In the genomic region with DNA sequence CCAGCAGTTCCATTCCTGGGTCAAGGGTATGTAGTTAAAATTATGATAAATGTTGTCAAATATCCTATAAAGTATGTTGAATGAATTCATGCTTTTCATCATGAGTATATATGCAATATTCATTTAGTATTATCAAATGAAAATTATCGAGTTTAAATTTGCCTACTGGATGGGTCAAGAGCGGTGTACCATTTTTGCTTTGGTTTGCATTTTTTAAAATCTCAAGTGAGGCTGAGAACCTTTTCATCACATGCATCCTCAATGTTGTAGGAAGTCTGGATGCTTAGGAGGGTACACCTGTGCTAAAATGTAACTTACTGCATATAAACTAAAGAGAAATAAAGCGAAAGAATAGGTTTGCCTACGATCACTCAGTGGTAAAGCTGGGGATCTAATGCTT, we compare ENCODE assay signal across 4 cellular contexts.
TF ChIP-seq lines count a peak whose summit lies in the region.

No MANE protein-coding gene starts in this region.

TF ChIP-seq in HepG2, 621 proteins besides CTCF, POLR2A, EP300 and RAD21:
- no peak for TF ChIP-seq SUZ12 (IDR thresholded peaks at IDR 0.05; ENCODE audit: low read depth, low read length)
- peak; percentile 66 for TF ChIP-seq MAFF (IDR thresholded peaks at IDR 0.05; ENCODE audit: low read depth, low read length)
- no peak for TF ChIP-seq ZNF567 (CRISPR knock-in tag; IDR thresholded peaks at IDR 0.05; ENCODE audit: borderline replicate concordance)
- no peak for TF ChIP-seq SMARCC2 (IDR thresholded peaks at IDR 0.05)
- no peak for TF ChIP-seq TGIF2 (CRISPR knock-in tag; IDR thresholded peaks at IDR 0.05)
- TF ChIP-seq LCORL (IDR thresholded peaks at IDR 0.05): no peak
- TF ChIP-seq LCORL (CRISPR knock-in tag; IDR thresholded peaks at IDR 0.05): no peak
- TF ChIP-seq MAFK (conservative IDR thresholded peaks at IDR 0.05 in 1 of 2, IDR thresholded peaks at IDR 0.05 in 1 of 2; ENCODE audit: low read length in 2 of 2): peak; percentile 65 to 79; a peak in 3 of 4 replicates
- TF ChIP-seq HDAC2 (CRISPR knock-in tag; IDR thresholded peaks at IDR 0.05): no peak
- no peak for TF ChIP-seq FOXK1 (CRISPR knock-in tag; IDR thresholded peaks at IDR 0.05; ENCODE audit: borderline replicate concordance, low read depth)
- no peak for TF ChIP-seq HOXA7 (CRISPR knock-in tag; IDR thresholded peaks at IDR 0.05)
TF ChIP-seq in HepG2: peak in this region for 2.

TF ChIP-seq in A549, 52 proteins besides CTCF, POLR2A, EP300 and RAD21:
- TF ChIP-seq PHF8 (IDR thresholded peaks at IDR 0.05; ENCODE audit: borderline replicate concordance, low read depth) (no peak), MAFK (IDR thresholded peaks at IDR 0.05; ENCODE audit: partially characterized antibody) (peak; percentile 70)

TF ChIP-seq in IMR-90, 13 proteins besides CTCF, POLR2A, EP300 and RAD21:
- TF ChIP-seq MAFK (IDR thresholded peaks at IDR 0.05; ENCODE audit: low read depth, low read length) (peak; percentile 57), RFX5 (IDR thresholded peaks at IDR 0.05; ENCODE audit: low read depth, low read length) (no peak)

TF ChIP-seq in H1, 55 proteins besides CTCF, POLR2A, EP300 and RAD21:
- TF ChIP-seq, protein P1, sequence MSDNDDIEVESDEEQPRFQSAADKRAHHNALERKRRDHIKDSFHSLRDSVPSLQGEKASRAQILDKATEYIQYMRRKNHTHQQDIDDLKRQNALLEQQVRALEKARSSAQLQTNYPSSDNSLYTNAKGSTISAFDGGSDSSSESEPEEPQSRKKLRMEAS (IDR thresholded peaks at IDR 0.05): no peak
- TF ChIP-seq SP1 (IDR thresholded peaks at IDR 0.05; ENCODE audit: low read depth, low read length) (no peak), RFX5 (IDR thresholded peaks at IDR 0.05; ENCODE audit: borderline replicate concordance, low read depth, low read length) (no peak), TAF7 (optimal IDR thresholded peaks at IDR 0.05; ENCODE audit: borderline replicate concordance, low read depth, low read length) (no peak), GTF2F1 (IDR thresholded peaks at IDR 0.05; ENCODE audit: borderline replicate concordance, low read depth, low read length) (no peak), SP2 (IDR thresholded peaks at IDR 0.05; ENCODE audit: low read length) (no peak), EGR1 (IDR thresholded peaks at IDR 0.05; ENCODE audit: borderline replicate concordance, low read depth, low read length) (no peak), GABPA (IDR thresholded peaks at IDR 0.05; ENCODE audit: borderline replicate concordance, insufficient read depth, low read length) (no peak), SIRT6 (IDR thresholded peaks at IDR 0.05; ENCODE audit: low read length) (no peak), CEBPB (IDR thresholded peaks at IDR 0.05; ENCODE audit: low read depth, low read length) (no peak), JUN (IDR thresholded peaks at IDR 0.05; ENCODE audit: low read depth, low read length) (no peak), ASH2L (IDR thresholded peaks at IDR 0.05; ENCODE audit: low read length) (no peak), JUND (IDR thresholded peaks at IDR 0.05; ENCODE audit: low read length) (no peak), POU5F1 (IDR thresholded peaks at IDR 0.05; ENCODE audit: low read depth, low read length) (no peak), TEAD4 (IDR thresholded peaks at IDR 0.05; ENCODE audit: low read depth, low read length) (no peak), MAFK (IDR thresholded peaks at IDR 0.05; ENCODE audit: low read depth, low read length) (no peak), NANOG (IDR thresholded peaks at IDR 0.05; ENCODE audit: insufficient read depth, low read depth, low read length, poor library complexity, severe bottlenecking) (no peak)
- TF ChIP-seq, protein P2, sequence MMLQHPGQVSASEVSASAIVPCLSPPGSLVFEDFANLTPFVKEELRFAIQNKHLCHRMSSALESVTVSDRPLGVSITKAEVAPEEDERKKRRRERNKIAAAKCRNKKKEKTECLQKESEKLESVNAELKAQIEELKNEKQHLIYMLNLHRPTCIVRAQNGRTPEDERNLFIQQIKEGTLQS (IDR thresholded peaks at IDR 0.05; ENCODE audit: insufficient read depth, low read depth, low read length): no peak
- TF ChIP-seq, protein P3, sequence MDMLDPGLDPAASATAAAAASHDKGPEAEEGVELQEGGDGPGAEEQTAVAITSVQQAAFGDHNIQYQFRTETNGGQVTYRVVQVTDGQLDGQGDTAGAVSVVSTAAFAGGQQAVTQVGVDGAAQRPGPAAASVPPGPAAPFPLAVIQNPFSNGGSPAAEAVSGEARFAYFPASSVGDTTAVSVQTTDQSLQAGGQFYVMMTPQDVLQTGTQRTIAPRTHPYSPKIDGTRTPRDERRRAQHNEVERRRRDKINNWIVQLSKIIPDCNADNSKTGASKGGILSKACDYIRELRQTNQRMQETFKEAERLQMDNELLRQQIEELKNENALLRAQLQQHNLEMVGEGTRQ (IDR thresholded peaks at IDR 0.05; ENCODE audit: low read length): no peak
